In genomic region chr5:133369161-133369783, GRCh38 we compare ENCODE assay signal across 20 cellular contexts.
"Had no signal": no experiment of that assay in that cellular context is flagged by ENCODE, and none has a peak within 500 bp of the region (broad histone marks: within the 10 kb centered on the region; RNA-seq: fewer than 3 reads in every experiment).

No MANE protein-coding gene starts in this region.

- DNase-seq: activated CD4-positive, alpha-beta T cell treated with anti-CD3 and anti-CD28 coated beads for 1 hour; activated naive CD4-positive, alpha-beta T cell; activated naive CD8-positive, alpha-beta T cell treated with anti-CD3 and anti-CD28 coated beads, Interleukin-2, amount 10 ng/mL, durations not matched to agents 7 days and 5 days; amygdala; endodermal cell; foreskin fibroblast; left cardiac atrium; midbrain; nephron progenitor cell; stimulated activated CD4-positive, alpha-beta T cell treated with anti-CD3 and anti-CD28 coated beads, Interleukin-12 subunit alpha, Interleukin-12 subunit beta, amount 100 ng/mL, for 4 hours; stimulated activated CD4-positive, alpha-beta T cell treated with anti-CD3 and anti-CD28 coated beads, Interleukin-1b, Interleukin-23, amount 100 ng/mL, for 48 hours; trophoblast cell had no signal

- H3K4me3 Mint-ChIP-seq: activated naive CD8-positive, alpha-beta T cell treated with anti-CD3 and anti-CD28 coated beads, Interleukin-2, amount 10 ng/mL, durations not matched to agents 7 days and 5 days; endodermal cell; nephron progenitor cell; stimulated activated naive CD8-positive, alpha-beta T cell treated with anti-CD3 and anti-CD28 coated beads, Interleukin-15, Interleukin-2, amounts not matched to agents 100 ng/mL and 50 ng/mL, for 24 hours; T-helper 1 cell treated with Interleukin-12 subunit alpha and Interleukin-12 subunit beta and Interleukin-4 antibody, amounts not matched to agents 30 μg/mL and 1 μg/mL, for 36 hours had no signal

- H3K9me3 Mint-ChIP-seq: activated naive CD8-positive, alpha-beta T cell treated with anti-CD3 and anti-CD28 coated beads, Interleukin-2, amount 10 ng/mL, durations not matched to agents 7 days and 5 days; nephron progenitor cell; stimulated activated naive CD8-positive, alpha-beta T cell treated with anti-CD3 and anti-CD28 coated beads, Interleukin-15, Interleukin-2, amounts not matched to agents 100 ng/mL and 50 ng/mL, for 24 hours; T-helper 1 cell treated with Interleukin-12 subunit alpha and Interleukin-12 subunit beta and Interleukin-4 antibody, amounts not matched to agents 30 μg/mL and 1 μg/mL, for 36 hours had no signal

- H3K27ac Mint-ChIP-seq: activated naive CD8-positive, alpha-beta T cell treated with anti-CD3 and anti-CD28 coated beads, Interleukin-2, amount 10 ng/mL, durations not matched to agents 7 days and 5 days; endodermal cell; nephron progenitor cell; stimulated activated naive CD8-positive, alpha-beta T cell treated with anti-CD3 and anti-CD28 coated beads, Interleukin-15, Interleukin-2, amounts not matched to agents 100 ng/mL and 50 ng/mL, for 24 hours; T-helper 1 cell treated with Interleukin-12 subunit alpha and Interleukin-12 subunit beta and Interleukin-4 antibody, amounts not matched to agents 30 μg/mL and 1 μg/mL, for 36 hours had no signal

- H3K27ac ChIP-seq: cardiac muscle cell, epithelial cell of prostate, hepatocyte, suprapubic skin, VCaP had no signal

- H3K27me3 ChIP-seq: cardiac muscle cell, hepatocyte, suprapubic skin had no signal

- H3K36me3 ChIP-seq: cardiac muscle cell, suprapubic skin had no signal

- H3K4me3 ChIP-seq: cardiac muscle cell, hepatocyte, lung, suprapubic skin had no signal

- H3K9me3 ChIP-seq: suprapubic skin had no signal
